In genomic region chr18:67010916-67011315, GRCh38 we compare ENCODE assay signal across 20 cellular contexts.
DNase-seq lines count a peak whose midpoint lies in the region; ATAC-seq and TF ChIP-seq lines count a peak whose summit lies in the region.
"Had no signal": no experiment of that assay in that cellular context is flagged by ENCODE, and none has a peak within 500 bp of the region (broad histone marks: within the 10 kb centered on the region; RNA-seq: fewer than 3 reads in every experiment).

No MANE protein-coding gene starts in this region.

- peaks cover 25% of the 10 kb centered on the region for H3K27me3 Mint-ChIP-seq in MCF 10A (ENCODE audit: insufficient read depth, unreplicated experiment)
- H3K27me3 Mint-ChIP-seq: activated naive CD4-positive, alpha-beta T cell treated with anti-CD3 and anti-CD28 coated beads, Interleukin-2, amount 10 ng/mL, durations not matched to agents 7 days and 5 days; CD4-positive, alpha-beta memory T cell; stimulated activated naive B cell treated with anti-CD40 and anti-IgM and Interleukin-4, amounts not matched to agents 10 μg/mL and 1 μg/mL and 100 μg/mL, for 72 hours had no signal

- H3K9me3 Mint-ChIP-seq in MCF 10A (ENCODE audit: unreplicated experiment), result no peaks in the 10 kb centered on the region
- H3K9me3 Mint-ChIP-seq: activated naive CD4-positive, alpha-beta T cell treated with anti-CD3 and anti-CD28 coated beads, Interleukin-2, amount 10 ng/mL, durations not matched to agents 7 days and 5 days; CD4-positive, alpha-beta memory T cell; stimulated activated naive B cell treated with anti-CD40 and anti-IgM and Interleukin-4, amounts not matched to agents 10 μg/mL and 1 μg/mL and 100 μg/mL, for 72 hours had no signal

- H3K9me3 ChIP-seq in breast epithelium, result no peaks in the 10 kb centered on the region
- H3K9me3 ChIP-seq: body of pancreas, ovary, tibial nerve had no signal

- no peak for ATAC-seq in HG03571 (IDR thresholded peaks at IDR 0.05; ENCODE audit: unreplicated experiment)
- no peak for ATAC-seq in HG02759 (IDR thresholded peaks at IDR 0.05; ENCODE audit: unreplicated experiment)
- no peak for ATAC-seq in GM18498 (IDR thresholded peaks at IDR 0.05; ENCODE audit: unreplicated experiment)
- ATAC-seq: body of pancreas; stimulated activated naive B cell treated with anti-CD40 and anti-IgM and Interleukin-4, amounts not matched to agents 10 μg/mL and 1 μg/mL and 100 μg/mL, for 72 hours had no signal

- intact Hi-C loops in MCF 10A (cut with micrococcal nuclease) (no loop called here), breast epithelium (cut with DNase I; ENCODE audit: low total_unique reads) (no loop called here)

- no peak overlapping the region for H3K4me3 ChIP-seq in breast epithelium
- H3K4me3 ChIP-seq in fibroblast of pulmonary artery (replicated peaks; ENCODE audit: low read depth, low read length), result no peak overlapping the region
- H3K4me3 ChIP-seq: body of pancreas, ovary, tibial nerve had no signal

- no peaks in the 10 kb centered on the region for H3K36me3 Mint-ChIP-seq in MCF 10A (ENCODE audit: insufficient read depth, unreplicated experiment)
- H3K36me3 Mint-ChIP-seq: activated naive CD4-positive, alpha-beta T cell treated with anti-CD3 and anti-CD28 coated beads, Interleukin-2, amount 10 ng/mL, durations not matched to agents 7 days and 5 days; CD4-positive, alpha-beta memory T cell; stimulated activated naive B cell treated with anti-CD40 and anti-IgM and Interleukin-4, amounts not matched to agents 10 μg/mL and 1 μg/mL and 100 μg/mL, for 72 hours had no signal

- DNase-seq in MCF 10A (ENCODE audit: unreplicated experiment) (peak; percentile 39), breast epithelium (ENCODE audit: low spot score in 2 of 2) (no peak), SW 1271 (lab: John Stamatoyannopoulos, UW) (peak; percentile 0 to 29), fibroblast of pulmonary artery (ENCODE audit: low read depth) (peak; percentile 21)
- DNase-seq in effector CD4-positive, alpha-beta T cell, result no peak
- DNase-seq: 8988T; activated CD4-positive, alpha-beta T cell treated with anti-CD3 and anti-CD28 coated beads for 48 hours; activated naive CD4-positive, alpha-beta T cell treated with anti-CD3 and anti-CD28 coated beads, Interleukin-2, amount 10 ng/mL, durations not matched to agents 7 days and 5 days; body of pancreas; CD4-positive, alpha-beta memory T cell; NCI-H146; NCI-H2227 treated with DMSO at 0.1 percent for 48 hours; ovary; small intestine; stimulated activated naive B cell treated with anti-CD40 and anti-IgM and Interleukin-4, amounts not matched to agents 10 μg/mL and 1 μg/mL and 100 μg/mL, for 72 hours; T1000 had no signal

- H3K27ac ChIP-seq in breast epithelium, result no peak overlapping the region
- H3K27ac ChIP-seq: body of pancreas, ovary, tibial nerve had no signal

- POLR2A ChIA-PET in MCF 10A (lab: Yijun Ruan, JAX), result no interaction called here

- no peaks in the 10 kb centered on the region for H3K27me3 ChIP-seq in breast epithelium
- H3K27me3 ChIP-seq: body of pancreas, ovary, tibial nerve had no signal

- no peak overlapping the region for H3K27ac Mint-ChIP-seq in MCF 10A (ENCODE audit: low read depth, unreplicated experiment)
- H3K27ac Mint-ChIP-seq: activated naive CD4-positive, alpha-beta T cell treated with anti-CD3 and anti-CD28 coated beads, Interleukin-2, amount 10 ng/mL, durations not matched to agents 7 days and 5 days; CD4-positive, alpha-beta memory T cell; stimulated activated naive B cell treated with anti-CD40 and anti-IgM and Interleukin-4, amounts not matched to agents 10 μg/mL and 1 μg/mL and 100 μg/mL, for 72 hours had no signal

- no peaks in the 10 kb centered on the region for H3K4me1 ChIP-seq in breast epithelium
- H3K4me1 ChIP-seq: body of pancreas, tibial nerve had no signal

- BruUV-seq in MCF 10A (replicated peaks; lab: Mats Ljungman, UMichigan), result no TSS peak

- H3K4me3 Mint-ChIP-seq in MCF 10A (ENCODE audit: unreplicated experiment), result no peak overlapping the region
- H3K4me3 Mint-ChIP-seq: activated naive CD4-positive, alpha-beta T cell treated with anti-CD3 and anti-CD28 coated beads, Interleukin-2, amount 10 ng/mL, durations not matched to agents 7 days and 5 days; CD4-positive, alpha-beta memory T cell; stimulated activated naive B cell treated with anti-CD40 and anti-IgM and Interleukin-4, amounts not matched to agents 10 μg/mL and 1 μg/mL and 100 μg/mL, for 72 hours had no signal

- H3K4me1 Mint-ChIP-seq in MCF 10A (ENCODE audit: insufficient read depth, unreplicated experiment), result no peaks in the 10 kb centered on the region
- H3K4me1 Mint-ChIP-seq: activated naive CD4-positive, alpha-beta T cell treated with anti-CD3 and anti-CD28 coated beads, Interleukin-2, amount 10 ng/mL, durations not matched to agents 7 days and 5 days; CD4-positive, alpha-beta memory T cell; stimulated activated naive B cell treated with anti-CD40 and anti-IgM and Interleukin-4, amounts not matched to agents 10 μg/mL and 1 μg/mL and 100 μg/mL, for 72 hours had no signal

- no peak for TF ChIP-seq POLR2A in breast epithelium (IDR thresholded peaks at IDR 0.05)

- CTCF ChIA-PET in MCF 10A (lab: Yijun Ruan, JAX), result no interaction called here

- no peak for TF ChIP-seq CTCF in MCF 10A (IDR thresholded peaks at IDR 0.05; ENCODE audit: unreplicated experiment)
- TF ChIP-seq CTCF in breast epithelium (IDR thresholded peaks at IDR 0.05), result no peak
- TF ChIP-seq CTCF in fibroblast of pulmonary artery (IDR thresholded peaks at IDR 0.05; ENCODE audit: low read length, missing control alignments), result no peak

- H3K36me3 ChIP-seq in breast epithelium, result no peaks in the 10 kb centered on the region
- H3K36me3 ChIP-seq: ovary, tibial nerve had no signal

Comparison
In these comparisons a context has a peak if more than half of its experiments do, and no peak if none do; other contexts are left out.
1. DNase-seq: peak in MCF 10A (single experiment), SW 1271 (2 of 2) and fibroblast of pulmonary artery (single experiment); none in breast epithelium (0 of 2) and effector CD4-positive, alpha-beta T cell (single experiment).